ENCODE assay signal across 18 cellular contexts in genomic region chr11:74646215-74646614, GRCh38. TPM values are rescaled to one million over a fixed set of nuclear protein-coding genes. Genes with fewer than 3 reads are reported as not detected.
DNase-seq lines count a peak whose midpoint lies in the region; ATAC-seq and TF ChIP-seq lines count a peak whose summit lies in the region.
"Had no signal": no experiment of that assay in that cellular context is flagged by ENCODE, and none has a peak within 500 bp of the region (broad histone marks: within the 10 kb centered on the region; RNA-seq: fewer than 3 reads in every experiment).

No MANE protein-coding gene starts in this region.

- H3K9me3 Mint-ChIP-seq in activated CD8-positive, alpha-beta T cell treated with anti-CD3 and anti-CD28 coated beads, Interleukin-2, amount 10 ng/mL, durations not matched to agents 7 days and 5 days (ENCODE audit: insufficient read depth), result no peaks in the 10 kb centered on the region
- H3K9me3 Mint-ChIP-seq in activated CD8-positive, alpha-beta T cell treated with anti-CD3 and anti-CD28 coated beads for 36 hours, result no peaks in the 10 kb centered on the region
- H3K9me3 Mint-ChIP-seq: CD14-positive monocyte; CD8-positive, alpha-beta T cell; HFFc6 had no signal

- WGBS in esophagus squamous epithelium, 2 donors, result 92 to 96% methylated on average over 4 of the region's 4 CpGs
- 91 to 96% methylated on average over 4 of the region's 4 CpGs for WGBS in sigmoid colon, 2 donors

- ATAC-seq in activated CD8-positive, alpha-beta T cell treated with anti-CD3 and anti-CD28 coated beads, Interleukin-2, amount 10 ng/mL, durations not matched to agents 7 days and 5 days, result no peak
- no peak for ATAC-seq in activated CD8-positive, alpha-beta T cell treated with anti-CD3 and anti-CD28 coated beads for 36 hours
- ATAC-seq in GM19452 (IDR thresholded peaks at IDR 0.05; ENCODE audit: unreplicated experiment), result no peak
- ATAC-seq: CD8-positive, alpha-beta T cell had no signal

- H3K9me3 ChIP-seq in esophagus squamous epithelium (no peaks in the 10 kb centered on the region), sigmoid colon (no peaks in the 10 kb centered on the region)
- H3K9me3 ChIP-seq: HAP-1 had no signal

- CTCF ChIA-PET in activated CD8-positive, alpha-beta T cell treated with anti-CD3 and anti-CD28 coated beads, Interleukin-2, amount 10 ng/mL, durations not matched to agents 7 days and 5 days (lab: Charles Lee), result no interaction called here
- CTCF ChIA-PET in activated CD8-positive, alpha-beta T cell treated with anti-CD3 and anti-CD28 coated beads for 36 hours (lab: Charles Lee), result interaction anchor here (1.2 kb wide), 1 partner anchor 56 kb away, joined by 4 read pairs; no protein-coding TSS in a partner anchor

- POLR2A ChIA-PET in activated CD8-positive, alpha-beta T cell treated with anti-CD3 and anti-CD28 coated beads, Interleukin-2, amount 10 ng/mL, durations not matched to agents 7 days and 5 days (lab: Charles Lee), result no interaction called here
- POLR2A ChIA-PET in activated CD8-positive, alpha-beta T cell treated with anti-CD3 and anti-CD28 coated beads for 36 hours (lab: Charles Lee), result no interaction called here

- peaks cover 53% of the 10 kb centered on the region for H3K36me3 Mint-ChIP-seq in activated CD8-positive, alpha-beta T cell treated with anti-CD3 and anti-CD28 coated beads, Interleukin-2, amount 10 ng/mL, durations not matched to agents 7 days and 5 days (ENCODE audit: low read depth)
- peaks cover 49% of the 10 kb centered on the region for H3K36me3 Mint-ChIP-seq in activated CD8-positive, alpha-beta T cell treated with anti-CD3 and anti-CD28 coated beads for 36 hours (ENCODE audit: low read depth)

- no peaks in the 10 kb centered on the region for H3K27me3 ChIP-seq in esophagus squamous epithelium
- no peaks in the 10 kb centered on the region for H3K27me3 ChIP-seq in sigmoid colon

- peaks cover 0 to 8% (median 0%) of the 10 kb centered on the region in 3 donors for H3K4me1 ChIP-seq in esophagus squamous epithelium
- H3K4me1 ChIP-seq in sigmoid colon, result peaks cover 0 to 89% (median 62%) of the 10 kb centered on the region in 4 donors
- H3K4me1 ChIP-seq: HAP-1 had no signal

- H3K27ac Mint-ChIP-seq in activated CD8-positive, alpha-beta T cell treated with anti-CD3 and anti-CD28 coated beads, Interleukin-2, amount 10 ng/mL, durations not matched to agents 7 days and 5 days, result no peak overlapping the region
- H3K27ac Mint-ChIP-seq in activated CD8-positive, alpha-beta T cell treated with anti-CD3 and anti-CD28 coated beads for 36 hours, result no peak overlapping the region
- H3K27ac Mint-ChIP-seq: CD14-positive monocyte; CD8-positive, alpha-beta T cell; HFFc6 had no signal

- TF ChIP-seq POLR2A in esophagus squamous epithelium (IDR thresholded peaks at IDR 0.05) (no peak), sigmoid colon (IDR thresholded peaks at IDR 0.05) (no peak)

- H3K4me1 Mint-ChIP-seq in activated CD8-positive, alpha-beta T cell treated with anti-CD3 and anti-CD28 coated beads, Interleukin-2, amount 10 ng/mL, durations not matched to agents 7 days and 5 days (ENCODE audit: low read depth), result no peaks in the 10 kb centered on the region
- H3K4me1 Mint-ChIP-seq in activated CD8-positive, alpha-beta T cell treated with anti-CD3 and anti-CD28 coated beads for 36 hours (ENCODE audit: low read depth), result no peaks in the 10 kb centered on the region
- H3K4me1 Mint-ChIP-seq: CD14-positive monocyte had no signal

- H3K4me3 Mint-ChIP-seq in activated CD8-positive, alpha-beta T cell treated with anti-CD3 and anti-CD28 coated beads, Interleukin-2, amount 10 ng/mL, durations not matched to agents 7 days and 5 days, result no peak overlapping the region
- H3K4me3 Mint-ChIP-seq in activated CD8-positive, alpha-beta T cell treated with anti-CD3 and anti-CD28 coated beads for 36 hours, result no peak overlapping the region
- H3K4me3 Mint-ChIP-seq: CD14-positive monocyte; CD8-positive, alpha-beta T cell; HFFc6 had no signal

- intact Hi-C loops in activated CD8-positive, alpha-beta T cell treated with anti-CD3 and anti-CD28 coated beads for 36 hours (cut with micrococcal nuclease), result no loop called here
- intact Hi-C loops in esophagus squamous epithelium (cut with DNase I) (no loop called here), sigmoid colon (cut with DNase I) (no loop called here)

- H3K36me3 ChIP-seq in esophagus squamous epithelium (peaks cover 0 to 56% (median 0%) of the 10 kb centered on the region in 3 donors), sigmoid colon (peaks cover 0 to 4% (median under 1%) of the 10 kb centered on the region in 4 donors)

- H3K27me3 Mint-ChIP-seq in activated CD8-positive, alpha-beta T cell treated with anti-CD3 and anti-CD28 coated beads, Interleukin-2, amount 10 ng/mL, durations not matched to agents 7 days and 5 days (ENCODE audit: low read depth), result no peaks in the 10 kb centered on the region
- no peaks in the 10 kb centered on the region for H3K27me3 Mint-ChIP-seq in activated CD8-positive, alpha-beta T cell treated with anti-CD3 and anti-CD28 coated beads for 36 hours

- no peak for TF ChIP-seq EP300 in sigmoid colon (IDR thresholded peaks at IDR 0.05)

- peak; percentile 5 for DNase-seq in activated CD8-positive, alpha-beta T cell treated with anti-CD3 and anti-CD28 coated beads, Interleukin-2, amount 10 ng/mL, durations not matched to agents 7 days and 5 days
- DNase-seq in activated CD8-positive, alpha-beta T cell treated with anti-CD3 and anti-CD28 coated beads for 36 hours, result no peak
- DNase-seq in esophagus squamous epithelium (lab: John Stamatoyannopoulos, UW), result no peak
- DNase-seq in sigmoid colon, result no peak
- DNase-seq in activated CD4-positive, CD25-positive, alpha-beta regulatory T cell treated with anti-CD3 and anti-CD28 coated beads, Interleukin-2, amount 50 U/mL, for 72 hours, result no peak
- no peak for DNase-seq in NCI-H2196 treated with DMSO at 0.1 percent for 48 hours (lab: John Stamatoyannopoulos, UW; ENCODE audit: unreplicated experiment)
- DNase-seq in activated CD4-positive, alpha-beta T cell treated with anti-CD3 and anti-CD28 coated beads, Interleukin-2, amount 50 U/mL, for 1 hour, result no peak
- DNase-seq: CD8-positive, alpha-beta T cell; COR-L47; DMS153; DMS79 treated with DMSO at 0.1 percent for 48 hours; GDM1; HFFc6 had no signal

- H3K4me3 ChIP-seq in esophagus squamous epithelium, result no peak overlapping the region
- no peak overlapping the region for H3K4me3 ChIP-seq in sigmoid colon
- H3K4me3 ChIP-seq: HAP-1 had no signal

- TF ChIP-seq CTCF in activated CD8-positive, alpha-beta T cell treated with anti-CD3 and anti-CD28 coated beads for 36 hours (IDR thresholded peaks at IDR 0.05), result no peak
- TF ChIP-seq CTCF in esophagus squamous epithelium (IDR thresholded peaks at IDR 0.05) (no peak), sigmoid colon (IDR thresholded peaks at IDR 0.05) (no peak)

- H3K27ac ChIP-seq in esophagus squamous epithelium (peak overlapping the region in 3 of 4 donors; percentile 32 to 73 (median 55)), sigmoid colon (peak overlapping the region in 3 of 4 donors; percentile 81 to 89 (median 85))
- H3K27ac ChIP-seq: 22Rv1, HL-60 had no signal

RNA-seq across cellular contexts. Expression of gene POLD3, which starts 53.8 kb away (rescaled TPM):
- 10 to 100 TPM; 45.4 to 50.4 TPM for total RNA-seq in activated CD8-positive, alpha-beta T cell treated with anti-CD3 and anti-CD28 coated beads, Interleukin-2, amount 10 ng/mL, durations not matched to agents 7 days and 5 days
- 10 to 100 TPM; 56.0 to 67.2 TPM for total RNA-seq in activated CD8-positive, alpha-beta T cell treated with anti-CD3 and anti-CD28 coated beads for 36 hours
- total RNA-seq in esophagus squamous epithelium (10 to 100 TPM in 3 of 4 donors, 1 to 10 TPM in 1; 5.1 to 13.8 (median 11.9) TPM), sigmoid colon (10 to 100 TPM; 11.2 to 23.0 (median 14.8) TPM)
- polyA plus RNA-seq in sigmoid colon, result 10 to 100 TPM; 13.2 to 21.4 (median 14.1) TPM
